In genomic region chr12:67911293-67911637, GRCh38 we compare ENCODE assay signal across 1 cellular context.
TF ChIP-seq lines count a peak whose summit lies in the region.

No MANE protein-coding gene starts in this region.

TF ChIP-seq in IMR-90, 13 proteins besides CTCF, POLR2A, EP300 and RAD21 (continued from another document):
- no peak for TF ChIP-seq ELK1 (IDR thresholded peaks at IDR 0.05; ENCODE audit: borderline replicate concordance, low read depth, low read length)
- no peak for TF ChIP-seq RCOR1 (IDR thresholded peaks at IDR 0.05; ENCODE audit: insufficient replicate concordance, low read length)
- no peak for TF ChIP-seq NFE2L2 (IDR thresholded peaks at IDR 0.05; ENCODE audit: low read depth, low read length)
- no peak for TF ChIP-seq CEBPB (IDR thresholded peaks at IDR 0.05; ENCODE audit: low read depth, low read length)
- TF ChIP-seq BHLHE40 (IDR thresholded peaks at IDR 0.05; ENCODE audit: low read depth, low read length) = no peak
- TF ChIP-seq, protein P1, sequence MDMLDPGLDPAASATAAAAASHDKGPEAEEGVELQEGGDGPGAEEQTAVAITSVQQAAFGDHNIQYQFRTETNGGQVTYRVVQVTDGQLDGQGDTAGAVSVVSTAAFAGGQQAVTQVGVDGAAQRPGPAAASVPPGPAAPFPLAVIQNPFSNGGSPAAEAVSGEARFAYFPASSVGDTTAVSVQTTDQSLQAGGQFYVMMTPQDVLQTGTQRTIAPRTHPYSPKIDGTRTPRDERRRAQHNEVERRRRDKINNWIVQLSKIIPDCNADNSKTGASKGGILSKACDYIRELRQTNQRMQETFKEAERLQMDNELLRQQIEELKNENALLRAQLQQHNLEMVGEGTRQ (IDR thresholded peaks at IDR 0.05; ENCODE audit: low read depth, low read length) = no peak
- no peak for TF ChIP-seq FOS (IDR thresholded peaks at IDR 0.05; ENCODE audit: low read depth, low read length)
- no peak for TF ChIP-seq MAZ (IDR thresholded peaks at IDR 0.05; ENCODE audit: borderline replicate concordance, low read depth, low read length)
- TF ChIP-seq MAFK (IDR thresholded peaks at IDR 0.05; ENCODE audit: low read depth, low read length) = no peak
- TF ChIP-seq MXI1 (IDR thresholded peaks at IDR 0.05; ENCODE audit: borderline replicate concordance, low read depth, low read length) = no peak
